ENCODE assay signal across 12 cellular contexts in genomic region chr7:56287429-56288138, GRCh38.
A peak's percentile ranks its signal among the peaks of the same experiment; 100 is the strongest.
DNase-seq lines count a peak whose midpoint lies in the region; ATAC-seq and TF ChIP-seq lines count a peak whose summit lies in the region.
"Had no signal": no experiment of that assay in that cellular context is flagged by ENCODE, and none has a peak within 500 bp of the region (broad histone marks: within the 10 kb centered on the region; RNA-seq: fewer than 3 reads in every experiment).

No MANE protein-coding gene starts in this region.

- no peak overlapping the region for H3K4ac ChIP-seq in neuronal stem cell (ENCODE audit: low read length)

- no peak overlapping the region for H2BK12ac ChIP-seq in neuronal stem cell (ENCODE audit: low read length)

- no peak overlapping the region for H2AK5ac ChIP-seq in neuronal stem cell (ENCODE audit: low read depth, low read length)

- no peak overlapping the region for H2BK120ac ChIP-seq in neuronal stem cell (ENCODE audit: low read depth, low read length)

- peak; percentile 70 for DNase-seq in H4 (ENCODE audit: low spot score)
- no peak for DNase-seq in SK-N-MC (ENCODE audit: low read depth, low spot score)
- peak; percentile 19 for DNase-seq in left ventricle myocardium inferior
- peak in 1 of 2 donors; percentile 17 for DNase-seq in gastrocnemius medialis
- no peak for DNase-seq in T1000 (lab: John Stamatoyannopoulos, UW)
- DNase-seq in neuronal stem cell (ENCODE audit: low spot score), result no peak
- DNase-seq: naive B cell; NCI-H524 treated with DMSO at 0.1 percent for 48 hours; stimulated activated CD4-positive, alpha-beta T cell treated with anti-CD3 and anti-CD28 coated beads, Interleukin-4, amount 100 ng/mL, for 4 hours had no signal

- H3K18ac ChIP-seq in neuronal stem cell (ENCODE audit: low read length), result no peak overlapping the region

- H3K23ac ChIP-seq in neuronal stem cell (ENCODE audit: low read depth, low read length, poor library complexity), result no peak overlapping the region

- H3K27ac ChIP-seq in SK-N-MC (no peak overlapping the region), left ventricle myocardium inferior (replicated peaks) (no peak overlapping the region), gastrocnemius medialis (peak overlapping the region in 1 of 4 donors; percentile 25), neuronal stem cell (replicated peaks; ENCODE audit: low read length) (no peak overlapping the region)

- H3K27me3 ChIP-seq in left ventricle myocardium inferior (ENCODE audit: low read depth), result no peaks in the 10 kb centered on the region
- no peaks in the 10 kb centered on the region for H3K27me3 ChIP-seq in gastrocnemius medialis
- H3K27me3 ChIP-seq in neuronal stem cell (ENCODE audit: control insufficient read depth in 3 of 3, insufficient read depth in 3 of 3, low read depth in 1 of 3, low read length in 3 of 3), result no peaks in the 10 kb centered on the region

- H2AFZ ChIP-seq in neuronal stem cell (ENCODE audit: low read length), result no peak overlapping the region

- intact Hi-C loops in left ventricle myocardium inferior (cut with micrococcal nuclease) (no loop called here), gastrocnemius medialis (cut with DNase I; ENCODE audit: low total_unique reads) (no loop called here)

- in situ Hi-C loops in gastrocnemius medialis (cut with MboI; ENCODE audit: low sequenced_read_pairs in 4 of 4), result no loop called here

- no peaks in the 10 kb centered on the region for H3K79me1 ChIP-seq in neuronal stem cell (ENCODE audit: low read depth, low read length)

- H3K4me1 ChIP-seq in left ventricle myocardium inferior, result peaks cover 8% of the 10 kb centered on the region
- no peaks in the 10 kb centered on the region for H3K4me1 ChIP-seq in gastrocnemius medialis
- H3K4me1 ChIP-seq in neuronal stem cell (ENCODE audit: control insufficient read depth in 2 of 2, insufficient read depth in 1 of 2, low read depth in 1 of 2, low read length in 2 of 2), result no peaks in the 10 kb centered on the region

- TF ChIP-seq CTCF in left ventricle myocardium inferior (IDR thresholded peaks at IDR 0.05; ENCODE audit: borderline replicate concordance) (no peak), gastrocnemius medialis (IDR thresholded peaks at IDR 0.05 in 4 of 5, conservative IDR thresholded peaks at IDR 0.05 in 1 of 5) (no peak)

- ATAC-seq in gastrocnemius medialis (peak; percentile 47 to 51), GM19328 (IDR thresholded peaks at IDR 0.05; ENCODE audit: unreplicated experiment) (no peak)
- ATAC-seq in activated CD4-positive, CD25-positive, alpha-beta regulatory T cell treated with anti-CD3 and anti-CD28 coated beads, Interleukin-2, amount 50 U/mL, for 24 hours, result no peak
- ATAC-seq: activated naive CD4-positive, alpha-beta T cell treated with anti-CD3 and anti-CD28 coated beads, Interleukin-2, amount 50 U/mL, for 72 hours had no signal

- no peak overlapping the region for H3K9ac ChIP-seq in SK-N-MC (ENCODE audit: insufficient read length)
- no peak overlapping the region for H3K9ac ChIP-seq in neuronal stem cell (ENCODE audit: low read depth, low read length, poor library complexity)

- H4K91ac ChIP-seq in neuronal stem cell (ENCODE audit: low read depth, low read length, poor library complexity), result no peak overlapping the region

- no peak for TF ChIP-seq POLR2A in gastrocnemius medialis (IDR thresholded peaks at IDR 0.05)

- H3K9me3 ChIP-seq in SK-N-MC (ENCODE audit: low read depth, low read length) (no peaks in the 10 kb centered on the region), left ventricle myocardium inferior (replicated peaks) (peaks cover 9% of the 10 kb centered on the region), gastrocnemius medialis (no peaks in the 10 kb centered on the region), neuronal stem cell (replicated peaks in 1 of 2; ENCODE audit: control insufficient read depth in 2 of 2, insufficient read depth in 1 of 2, low read depth in 1 of 2, low read length in 2 of 2) (no peaks in the 10 kb centered on the region)

- no peak overlapping the region for H3K4me2 ChIP-seq in neuronal stem cell (ENCODE audit: insufficient read depth, low read length, poor library complexity, severe bottlenecking)

- H3K36me3 ChIP-seq in SK-N-MC (ENCODE audit: insufficient read depth, low read length), result no peaks in the 10 kb centered on the region
- H3K36me3 ChIP-seq in left ventricle myocardium inferior, result no peaks in the 10 kb centered on the region
- H3K36me3 ChIP-seq in gastrocnemius medialis, result no peaks in the 10 kb centered on the region
- no peaks in the 10 kb centered on the region for H3K36me3 ChIP-seq in neuronal stem cell (replicated peaks in 1 of 2; ENCODE audit: control insufficient read depth in 2 of 2, insufficient read depth in 2 of 2, low read length in 2 of 2)

- no peak overlapping the region for H2BK15ac ChIP-seq in neuronal stem cell (ENCODE audit: low read length)

- no peak overlapping the region for H2BK5ac ChIP-seq in neuronal stem cell (ENCODE audit: low read length)

- H3K4me3 ChIP-seq in SK-N-MC (0 out of 2 replicates have a peak overlapping the region, but pooled peaks have one; percentile 15), left ventricle myocardium inferior (peak overlapping the region; percentile 62), gastrocnemius medialis (peak overlapping the region; percentile 37 to 53 (median 49)), neuronal stem cell (ENCODE audit: low read length in 2 of 2) (no peak overlapping the region)

- no peak overlapping the region for H4K8ac ChIP-seq in neuronal stem cell (ENCODE audit: low read depth, low read length)

- no peak overlapping the region for H3K14ac ChIP-seq in neuronal stem cell (ENCODE audit: low read length)

- WGBS in neuronal stem cell (ENCODE audit: extremely low coverage in 2 of 2, insufficient read length in 2 of 2, insufficient replicate concordance in 1 of 2), 2 donors, result no CpG with 5 or more reads among the region's 57 CpGs

Comparison
In these comparisons a context has a peak if more than half of its experiments do, and no peak if none do; other contexts are left out.
1. DNase-seq: peak in H4 (single experiment) and left ventricle myocardium inferior (single experiment); none in SK-N-MC (single experiment), T1000 (single experiment) and neuronal stem cell (single experiment).
2. H3K4me3 ChIP-seq: peak in SK-N-MC (single experiment), left ventricle myocardium inferior (single experiment) and gastrocnemius medialis (4 of 4); none in neuronal stem cell (0 of 2).
3. ATAC-seq: peak in gastrocnemius medialis (2 of 2); none in activated CD4-positive, CD25-positive, alpha-beta regulatory T cell treated with anti-CD3 and anti-CD28 coated beads, Interleukin-2, amount 50 U/mL, for 24 hours (0 of 2) and GM19328 (single experiment).